In genomic region chr6:26739811-26740210, GRCh38 we compare ENCODE assay signal across 22 cellular contexts.
A peak's percentile ranks its signal among the peaks of the same experiment; 100 is the strongest.
DNase-seq lines count a peak whose midpoint lies in the region; ATAC-seq, FAIRE-seq and TF ChIP-seq lines count a peak whose summit lies in the region.
"Had no signal": no experiment of that assay in that cellular context is flagged by ENCODE, and none has a peak within 500 bp of the region (broad histone marks: within the 10 kb centered on the region; RNA-seq: fewer than 3 reads in every experiment).

No MANE protein-coding gene starts in this region.

- peaks cover 17% of the 10 kb centered on the region; the same call in 1 of the 2 replicates for H3K4me1 ChIP-seq in HepG2 (ENCODE audit: insufficient read depth, low read length)
- H3K4me1 ChIP-seq in right lobe of liver: no peaks in the 10 kb centered on the region
- H3K4me1 ChIP-seq: BLaER1 treated with 17β-estradiol and CSF1 and Interleukin-3, amounts not matched to agents 10 nM and 100 nM had no signal

- ATAC-seq in HepG2 (no peak), right lobe of liver (no peak), GM18873 (IDR thresholded peaks at IDR 0.05; ENCODE audit: low FRiP score, unreplicated experiment) (no peak)

- CTCF ChIA-PET in HepG2 (lab: Yijun Ruan, JAX; ENCODE audit: low intra/inter-chr PET ratio, low total read pairs): no interaction called here

- H3K4me1 Mint-ChIP-seq in CD14-positive monocyte: peaks cover 5% of the 10 kb centered on the region
- H3K4me1 Mint-ChIP-seq: B cell; CD4-positive, alpha-beta memory T cell had no signal

- H3K36me3 ChIP-seq in HepG2 (replicated peaks in 1 of 2; ENCODE audit: control insufficient read depth in 1 of 2, insufficient read depth in 2 of 2, low read length in 2 of 2): no peaks in the 10 kb centered on the region
- no peaks in the 10 kb centered on the region for H3K36me3 ChIP-seq in right lobe of liver
- H3K36me3 ChIP-seq: BLaER1 treated with 17β-estradiol and CSF1 and Interleukin-3, amounts not matched to agents 10 nM and 100 nM had no signal

- no TSS peak for BruUV-seq in HepG2 (replicated peaks; lab: Mats Ljungman, UMichigan)

- no peak overlapping the region for H3K27ac Mint-ChIP-seq in CD14-positive monocyte
- H3K27ac Mint-ChIP-seq: B cell; CD4-positive, alpha-beta memory T cell had no signal

- peaks cover 27 to 35% (median 28%) of the 10 kb centered on the region in 3 donors for H3K27me3 Mint-ChIP-seq in CD14-positive monocyte (ENCODE audit: low read depth in 3 of 3)

- in situ Hi-C loops in HepG2 (cut with HindIII; ENCODE audit: extremely low pct_ligation_motif_present, low pct_unique_long_range_greater_than_20kb): no loop called here

- no peaks in the 10 kb centered on the region for H3K79me2 ChIP-seq in HepG2 (ENCODE audit: insufficient read depth, low read length)

- H3K4me3 Mint-ChIP-seq in CD14-positive monocyte: no peak overlapping the region
- H3K4me3 Mint-ChIP-seq: B cell; CD4-positive, alpha-beta memory T cell had no signal

- TF ChIP-seq CTCF in HepG2 (CRISPR knock-in tag; IDR thresholded peaks at IDR 0.05): no peak
- no peak for TF ChIP-seq CTCF in right lobe of liver (IDR thresholded peaks at IDR 0.05)
- no peak for TF ChIP-seq CTCF in CD14-positive monocyte (IDR thresholded peaks at IDR 0.05)

- H3K9me3 ChIP-seq in HepG2 (ENCODE audit: low read length): peaks cover 12% of the 10 kb centered on the region
- no peaks in the 10 kb centered on the region for H3K9me3 ChIP-seq in right lobe of liver

- no peak overlapping the region for H3K27ac ChIP-seq in HepG2 (ENCODE audit: extremely low read length, insufficient read depth, low read length)
- H3K27ac ChIP-seq in right lobe of liver: no peak overlapping the region
- H3K27ac ChIP-seq: 22Rv1; BLaER1 treated with 17β-estradiol and CSF1 and Interleukin-3, amounts not matched to agents 10 nM and 100 nM; GM23248 had no signal

- no peak overlapping the region for H3K4me2 ChIP-seq in HepG2 (ENCODE audit: low read depth, low read length)
- H3K4me2 ChIP-seq: BLaER1 treated with 17β-estradiol and CSF1 and Interleukin-3, amounts not matched to agents 10 nM and 100 nM had no signal

- no peak overlapping the region for H3K9ac ChIP-seq in HepG2 (ENCODE audit: insufficient read depth, low read depth, low read length)
- H3K9ac ChIP-seq: BLaER1 treated with 17β-estradiol and CSF1 and Interleukin-3, amounts not matched to agents 10 nM and 100 nM; GM23248 had no signal

- no peak for FAIRE-seq in HepG2 (lab: Jason Lieb, UNC)
- FAIRE-seq: A204.1, G401.6, GM12892, GM19239, H1 had no signal

- no peaks in the 10 kb centered on the region for H4K20me1 ChIP-seq in HepG2 (ENCODE audit: insufficient read depth, low read length)
- H4K20me1 ChIP-seq: BLaER1 treated with 17β-estradiol and CSF1 and Interleukin-3, amounts not matched to agents 10 nM and 100 nM had no signal

- intact Hi-C loops in HepG2 (cut with micrococcal nuclease; ENCODE audit: unreplicated experiment): no loop called here
- intact Hi-C loops in right lobe of liver (cut with DNase I): no loop called here
- intact Hi-C loops in CD14-positive monocyte (cut with micrococcal nuclease): no loop called here

- H3K9me3 Mint-ChIP-seq in CD14-positive monocyte: peaks cover 14 to 33% (median 27%) of the 10 kb centered on the region in 7 donors

- POLR2A ChIA-PET in HepG2 (lab: Yijun Ruan, JAX): no interaction called here

- H3K4me3 ChIP-seq in HepG2 (replicated peaks in 1 of 3; ENCODE audit: insufficient read depth in 1 of 3, low read depth in 2 of 3, low read length in 3 of 3) (no peak overlapping the region), right lobe of liver (no peak overlapping the region)
- H3K4me3 ChIP-seq: BLaER1 treated with 17β-estradiol and CSF1 and Interleukin-3, amounts not matched to agents 10 nM and 100 nM; GM23248 had no signal

- no peak for TF ChIP-seq POLR2A in HepG2 (IDR thresholded peaks at IDR 0.05; ENCODE audit: insufficient read depth in 1 of 2, low read depth in 2 of 2, low read length in 2 of 2)
- TF ChIP-seq POLR2A in right lobe of liver (IDR thresholded peaks at IDR 0.05): no peak

- no peak for DNase-seq in HepG2 (ENCODE audit: low spot score)
- no peak for DNase-seq in right lobe of liver
- peak; percentile 0 for DNase-seq in kidney tubule cell (ENCODE audit: low spot score)
- peak; percentile 1 for DNase-seq in superior temporal gyrus (ENCODE audit: extremely low spot score)
- DNase-seq in CD14-positive monocyte (ENCODE audit: low spot score): no peak
- DNase-seq: Calu3; CD4-positive, alpha-beta memory T cell; COR-L47; DMS53; DND-41; GM23248; H7; HCEC 1CT had no signal

- H3K36me3 Mint-ChIP-seq in CD14-positive monocyte: peaks cover 6 to 7% of the 10 kb centered on the region in 2 donors
- H3K36me3 Mint-ChIP-seq: CD4-positive, alpha-beta memory T cell had no signal

- no peak overlapping the region for H2AFZ ChIP-seq in HepG2 (ENCODE audit: low read length)
- H2AFZ ChIP-seq: GM23248 had no signal

- H3K27me3 ChIP-seq in HepG2 (ENCODE audit: control insufficient read depth in 1 of 2, insufficient read depth in 2 of 2, low read length in 2 of 2): peaks cover 0 to 13% of the 10 kb centered on the region in 2 experiments; a peak in 1 of 5 replicates
- H3K27me3 ChIP-seq in right lobe of liver: peaks cover 0 to 9% of the 10 kb centered on the region in 2 donors
- H3K27me3 ChIP-seq: BLaER1 treated with 17β-estradiol and CSF1 and Interleukin-3, amounts not matched to agents 10 nM and 100 nM had no signal

- TF ChIP-seq RAD21 in HepG2 (CRISPR knock-in tag; IDR thresholded peaks at IDR 0.05): no peak

- TF ChIP-seq EP300 in HepG2 (IDR thresholded peaks at IDR 0.05; ENCODE audit: low read depth in 2 of 2, low read length in 2 of 2) (no peak), HepG2 (CRISPR knock-in tag; IDR thresholded peaks at IDR 0.05; ENCODE audit: borderline replicate concordance) (no peak)

- WGBS in HepG2 (ENCODE audit: low lambda C conversion rate): 55% methylated on average over 7 of the region's 7 CpGs
- WGBS in right lobe of liver (ENCODE audit: insufficient coverage, low coverage, low lambda C conversion rate, missing lambda C conversion rate): 69% methylated on average over 5 of the region's 7 CpGs

TF ChIP-seq in HepG2, 621 proteins besides CTCF, POLR2A, EP300 and RAD21:
- TF ChIP-seq ZNF557 (CRISPR knock-in tag; IDR thresholded peaks at IDR 0.05): no peak
- 0 out of 2 replicates have a peak, but pooled peaks have one; percentile 29 for TF ChIP-seq ZSCAN21 (CRISPR knock-in tag; IDR thresholded peaks at IDR 0.05; ENCODE audit: borderline replicate concordance)
- TF ChIP-seq MNT (IDR thresholded peaks at IDR 0.05): peak; percentile 98

Comparison
In these comparisons a context has a peak if more than half of its experiments do, and no peak if none do; other contexts are left out.
1. DNase-seq: peak in kidney tubule cell (single experiment) and superior temporal gyrus (single experiment); none in HepG2 (single experiment), right lobe of liver (0 of 3) and CD14-positive monocyte (single experiment).